9 cellular contexts compared by ENCODE assay signal in the genomic region with DNA sequence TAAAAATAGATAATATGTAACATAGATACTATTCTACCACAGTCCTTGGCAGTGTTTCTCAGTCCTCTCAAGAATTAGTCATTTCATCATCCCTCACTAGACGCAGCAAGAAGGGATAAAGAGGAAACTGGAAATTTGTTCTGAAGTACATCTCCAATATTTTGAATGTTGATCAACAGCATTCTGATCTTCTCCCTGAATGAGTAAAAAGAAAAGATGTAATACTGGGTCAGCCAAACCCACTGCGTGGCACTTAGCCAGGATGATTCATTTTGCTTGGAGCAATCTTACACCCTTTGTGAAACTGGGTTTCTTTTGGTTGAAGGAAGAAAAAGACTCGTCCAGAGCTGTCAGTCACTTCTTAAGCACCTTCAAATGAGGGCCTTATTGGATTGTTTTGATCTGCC. TPM values are rescaled to one million over a fixed set of nuclear protein-coding genes. Genes with fewer than 3 reads are reported as not detected.
DNase-seq lines count a peak whose midpoint lies in the region; ATAC-seq and TF ChIP-seq lines count a peak whose summit lies in the region.
"Had no signal": no experiment of that assay in that cellular context is flagged by ENCODE, and none has a peak within 500 bp of the region (broad histone marks: within the 10 kb centered on the region; RNA-seq: fewer than 3 reads in every experiment).

No MANE protein-coding gene starts in this region.

- H2AFZ ChIP-seq in SK-N-SH (ENCODE audit: low read depth), result no peak overlapping the region
- H2AFZ ChIP-seq in trophoblast cell (ENCODE audit: insufficient read depth, low read length, poor library complexity), result no peak overlapping the region

- no peak overlapping the region for H2BK120ac ChIP-seq in trophoblast cell (ENCODE audit: insufficient read depth, low read length, poor library complexity)

- H2BK5ac ChIP-seq in trophoblast cell (ENCODE audit: low read depth, low read length, poor library complexity), result no peak overlapping the region

- no peak overlapping the region for H4K12ac ChIP-seq in trophoblast cell (ENCODE audit: low read depth, low read length)

- H3K27ac ChIP-seq in SK-N-SH (ENCODE audit: low read depth in 2 of 2, low read length in 1 of 2), result peak overlapping the region; percentile 53 to 77; a peak in 3 of 4 replicates
- peak overlapping the region; percentile 74 to 97 for H3K27ac ChIP-seq in esophagus (ENCODE audit: low read depth in 2 of 2, low read length in 1 of 2)
- H3K27ac ChIP-seq in trophoblast cell (ENCODE audit: low read depth, low read length), result peak overlapping the region; percentile 61
- H3K27ac ChIP-seq: right lobe of liver had no signal

- TF ChIP-seq CTCF in SK-N-SH (IDR thresholded peaks at IDR 0.05), result no peak

- H3K4me2 ChIP-seq in SK-N-SH (peak overlapping the region; percentile 25), trophoblast cell (ENCODE audit: low read length) (peak overlapping the region; percentile 30)

- no peaks in the 10 kb centered on the region for H3K9me2 ChIP-seq in SK-N-SH

- DNase-seq in GM04503 (ENCODE audit: low read depth), result peak; percentile 78
- DNase-seq in SK-N-SH, result no peak
- peak; percentile 97 to 99 for DNase-seq in trophoblast cell
- DNase-seq in NCI-H526 (lab: John Stamatoyannopoulos, UW), result no peak
- DNase-seq in germinal center (ENCODE audit: low spot score), result no peak
- DNase-seq: right lobe of liver had no signal

- H3K27me3 ChIP-seq in SK-N-SH (ENCODE audit: insufficient read depth) (no peaks in the 10 kb centered on the region), esophagus (ENCODE audit: control insufficient read depth in 1 of 2, insufficient read depth in 2 of 2, low read length in 2 of 2) (no peaks in the 10 kb centered on the region), trophoblast cell (ENCODE audit: insufficient read depth, low read length) (no peaks in the 10 kb centered on the region)
- H3K27me3 ChIP-seq: right lobe of liver had no signal

- H3K79me1 ChIP-seq in trophoblast cell (ENCODE audit: low read length), result peaks cover 5% of the 10 kb centered on the region

- H3K4me1 ChIP-seq in SK-N-SH (ENCODE audit: control insufficient read depth in 1 of 2, insufficient read depth in 2 of 2, low read depth in 1 of 2, low read length in 1 of 2) (peaks cover 23 to 28% of the 10 kb centered on the region in 2 experiments), esophagus (ENCODE audit: control insufficient read depth in 2 of 2, insufficient read depth in 2 of 2, low read length in 1 of 2) (no peaks in the 10 kb centered on the region), trophoblast cell (ENCODE audit: control insufficient read depth in 1 of 2, insufficient read depth in 2 of 2, low read length in 2 of 2) (peaks cover 3 to 5% of the 10 kb centered on the region in 2 experiments)

- H3K9me3 ChIP-seq in SK-N-SH (no peaks in the 10 kb centered on the region), esophagus (ENCODE audit: control insufficient read depth in 2 of 2, insufficient read depth in 1 of 2, low read depth in 1 of 2, low read length in 1 of 2) (no peaks in the 10 kb centered on the region), trophoblast cell (ENCODE audit: insufficient read depth, low read depth, low read length) (no peaks in the 10 kb centered on the region)
- H3K9me3 ChIP-seq: right lobe of liver had no signal

- H3K4me3 ChIP-seq in SK-N-SH (ENCODE audit: low read depth in 2 of 2, low read length in 1 of 2) (no peak overlapping the region), esophagus (ENCODE audit: low read depth in 1 of 2, low read length in 2 of 2) (no peak overlapping the region), trophoblast cell (ENCODE audit: low read depth, low read length) (no peak overlapping the region)
- H3K4me3 ChIP-seq: right lobe of liver had no signal

- H4K8ac ChIP-seq in trophoblast cell (ENCODE audit: low read depth, low read length), result no peak overlapping the region

- no peak overlapping the region for H4K91ac ChIP-seq in trophoblast cell (ENCODE audit: low read depth, low read length)

- peaks cover 20% of the 10 kb centered on the region for H3F3A ChIP-seq in SK-N-SH (replicated peaks; ENCODE audit: insufficient read depth)

- no peak for TF ChIP-seq EP300 in SK-N-SH (IDR thresholded peaks at IDR 0.05; ENCODE audit: borderline replicate concordance in 1 of 2, low read depth in 1 of 2, low read length in 1 of 2)

- H2BK12ac ChIP-seq in trophoblast cell (ENCODE audit: low read length), result no peak overlapping the region

- ATAC-seq in HG02759 (IDR thresholded peaks at IDR 0.05; ENCODE audit: unreplicated experiment), result peak; percentile 59
- no peak for ATAC-seq in GM21526 (IDR thresholded peaks at IDR 0.05; ENCODE audit: low FRiP score, unreplicated experiment)

- H3K79me2 ChIP-seq in SK-N-SH (ENCODE audit: insufficient read depth), result peaks cover 5% of the 10 kb centered on the region; the same call in 1 of the 2 replicates
- H3K79me2 ChIP-seq in trophoblast cell (ENCODE audit: control insufficient read depth, insufficient read depth, low read length, poor library complexity), result no peaks in the 10 kb centered on the region

- TF ChIP-seq RAD21 in SK-N-SH (IDR thresholded peaks at IDR 0.05; ENCODE audit: low read length), result no peak

- CTCF ChIA-PET in SK-N-SH (lab: Yijun Ruan, JAX), result interaction anchor here (0.7 kb wide), 1 partner anchor 17 kb away, joined by 3 read pairs; no protein-coding TSS in a partner anchor

- H3K23ac ChIP-seq in trophoblast cell (ENCODE audit: low read length), result no peak overlapping the region

- POLR2A ChIA-PET in SK-N-SH (lab: Yijun Ruan, JAX), result no interaction called here

- H3K36me3 ChIP-seq in SK-N-SH (replicated peaks in 1 of 2; ENCODE audit: control insufficient read depth in 1 of 2, insufficient read depth in 2 of 2, low read length in 1 of 2) (peaks cover 6 to 8% of the 10 kb centered on the region in 2 experiments), esophagus (ENCODE audit: control insufficient read depth in 2 of 2, insufficient read depth in 2 of 2, low read length in 1 of 2) (no peaks in the 10 kb centered on the region), trophoblast cell (ENCODE audit: control insufficient read depth in 1 of 2, insufficient read depth in 2 of 2, low read length in 2 of 2) (peaks cover 1% of the 10 kb centered on the region in 2 experiments)
- H3K36me3 ChIP-seq: right lobe of liver had no signal

- no peaks in the 10 kb centered on the region for H4K20me1 ChIP-seq in SK-N-SH (ENCODE audit: insufficient read depth)

- H3K18ac ChIP-seq in trophoblast cell (ENCODE audit: low read length), result no peak overlapping the region

- no peak overlapping the region for H3K4ac ChIP-seq in trophoblast cell (ENCODE audit: low read depth, low read length)

- WGBS in SK-N-SH (ENCODE audit: low lambda C conversion rate), result 7% methylated on average over 3 of the region's 3 CpGs
- WGBS in esophagus, 2 donors, result 11 to 30% methylated on average over 3 of the region's 3 CpGs
- no CpG with 5 or more reads among the region's 3 CpGs for WGBS in trophoblast cell (ENCODE audit: extremely low coverage, insufficient coverage, insufficient read length)

- no peak overlapping the region for H2AK5ac ChIP-seq in trophoblast cell (ENCODE audit: low read length)

- no peak overlapping the region for H3K14ac ChIP-seq in trophoblast cell (ENCODE audit: low read length)

- H3K9ac ChIP-seq in SK-N-SH (no peak overlapping the region; the same call in 1 of the 2 replicates), trophoblast cell (ENCODE audit: low read length) (no peak overlapping the region)

TF ChIP-seq in SK-N-SH, 30 proteins besides CTCF, POLR2A, EP300 and RAD21:
- no peak for TF ChIP-seq SMC3 (IDR thresholded peaks at IDR 0.05; ENCODE audit: low read depth, low read length)
- peak; percentile 94 for TF ChIP-seq NFIC (IDR thresholded peaks at IDR 0.05; ENCODE audit: borderline replicate concordance)
- no peak for TF ChIP-seq ELF1 (IDR thresholded peaks at IDR 0.05)
- peak; percentile 88 for TF ChIP-seq FOSL2 (IDR thresholded peaks at IDR 0.05; ENCODE audit: borderline replicate concordance, low read depth)
- 0 out of 2 replicates have a peak, but pooled peaks have one; percentile 36 for TF ChIP-seq SIN3A (IDR thresholded peaks at IDR 0.05; ENCODE audit: borderline replicate concordance, low read depth, low read length)
- TF ChIP-seq TCF12 (IDR thresholded peaks at IDR 0.05), result peak; percentile 60; the same call in 1 of the 2 replicates
- peak; percentile 83 for TF ChIP-seq JUND (IDR thresholded peaks at IDR 0.05)
- TF ChIP-seq MEF2A (IDR thresholded peaks at IDR 0.05; ENCODE audit: borderline replicate concordance, low read depth), result peak; percentile 65; the same call in 1 of the 2 replicates
- TF ChIP-seq, protein P1, sequence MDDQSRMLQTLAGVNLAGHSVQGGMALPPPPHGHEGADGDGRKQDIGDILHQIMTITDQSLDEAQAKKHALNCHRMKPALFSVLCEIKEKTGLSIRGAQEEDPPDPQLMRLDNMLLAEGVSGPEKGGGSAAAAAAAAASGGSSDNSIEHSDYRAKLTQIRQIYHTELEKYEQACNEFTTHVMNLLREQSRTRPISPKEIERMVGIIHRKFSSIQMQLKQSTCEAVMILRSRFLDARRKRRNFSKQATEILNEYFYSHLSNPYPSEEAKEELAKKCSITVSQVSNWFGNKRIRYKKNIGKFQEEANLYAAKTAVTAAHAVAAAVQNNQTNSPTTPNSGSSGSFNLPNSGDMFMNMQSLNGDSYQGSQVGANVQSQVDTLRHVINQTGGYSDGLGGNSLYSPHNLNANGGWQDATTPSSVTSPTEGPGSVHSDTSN (IDR thresholded peaks at IDR 0.05), result peak; percentile 79

RNA-seq across cellular contexts. Expression of a gene that starts 54.1 kb away (rescaled TPM):
- 7.8 and 8.3 TPM in 2 replicates for polyA plus RNA-seq in SK-N-SH (2012; rRNA removed)
- polyA plus RNA-seq in SK-N-SH (2012; cell fraction: cytosol; rRNA removed), result 10.9 and 13.0 TPM in 2 replicates
- 5.7 and 11.1 TPM in 2 replicates for polyA plus RNA-seq in SK-N-SH (2012; cell fraction: nucleus; rRNA removed)
- polyA plus RNA-seq in esophagus, result 1 to 10 TPM; 5.7 to 7.9 TPM
- 20.9 and 23.2 TPM in 2 replicates for polyA plus RNA-seq in trophoblast cell (2013)

RNA-seq across cellular contexts. Expression of a gene that starts 54.2 kb away (rescaled TPM):
- 1.0 and 1.6 TPM in 2 replicates for polyA plus RNA-seq in SK-N-SH (2012; rRNA removed)
- polyA plus RNA-seq in SK-N-SH (2012; cell fraction: cytosol; rRNA removed), result 0.75 and 1.0 TPM in 2 replicates
- 2.5 and 4.3 TPM in 2 replicates for polyA plus RNA-seq in SK-N-SH (2012; cell fraction: nucleus; rRNA removed)
- 10 to 100 TPM; 61.8 to 94.7 TPM for polyA plus RNA-seq in esophagus
- polyA plus RNA-seq in trophoblast cell (2013), result 83.2 and 86.1 TPM in 2 replicates

Comparison
In these comparisons a context has a peak if more than half of its experiments do, and no peak if none do; other contexts are left out.
1. DNase-seq: peak in GM04503 (single experiment) and trophoblast cell (2 of 2); none in SK-N-SH (single experiment), NCI-H526 (0 of 2) and germinal center (single experiment).
2. RNA of a gene that starts 54.2 kb away (polyA plus RNA-seq): 61.8 to 94.7 TPM in esophagus; 0.75 to 4.3 TPM in SK-N-SH; every median in the first group is over 10 times any median in the second.
3. Peak in every context shown above with its lines, with median percentiles within 50 percentile points of each other: H3K27ac ChIP-seq.